ENCODE assay signal across 1 cellular context in genomic region chr1:17062751-17063150, GRCh38. TPM values are rescaled to one million over a fixed set of nuclear protein-coding genes. Genes with fewer than 3 reads are reported as not detected.
"Had no signal": no experiment of that assay in that cellular context is flagged by ENCODE, and none has a peak within 500 bp of the region (broad histone marks: within the 10 kb centered on the region; RNA-seq: fewer than 3 reads in every experiment).

No MANE protein-coding gene starts in this region.

RNA-seq across cellular contexts. Expression of gene PADI2, which starts 56.5 kb away (rescaled TPM):
- polyA plus RNA-seq: naive thymus-derived CD4-positive, alpha-beta T cell had no signal
